ENCODE assay signal across 8 cellular contexts in the genomic region with DNA sequence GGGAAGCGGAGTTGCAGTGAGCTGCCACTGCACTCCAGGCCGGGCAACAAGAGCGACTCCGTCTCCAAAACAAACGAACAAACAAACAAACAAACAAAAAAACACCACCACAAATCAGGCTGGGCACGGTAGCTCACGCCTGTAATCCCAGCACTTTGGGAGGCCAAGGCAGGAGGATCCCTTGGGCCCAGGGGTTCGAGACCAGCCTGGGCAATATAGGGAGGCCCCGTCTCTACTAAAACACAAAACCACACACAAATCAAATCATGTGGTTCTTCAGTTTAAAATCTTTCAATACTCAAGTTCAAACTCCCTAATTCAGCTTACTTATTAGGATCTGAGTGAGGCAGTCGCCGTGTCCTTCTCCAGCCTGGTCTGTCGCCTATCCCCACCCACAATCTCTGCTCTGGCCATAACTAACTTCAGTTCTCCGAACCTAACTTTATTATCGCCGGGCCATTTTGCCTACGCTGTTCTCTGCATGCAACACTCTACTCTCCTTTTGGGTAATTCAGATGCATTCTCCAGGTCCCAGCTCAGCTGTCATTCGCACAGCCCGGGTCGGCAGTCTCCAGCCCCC. TPM values are rescaled to one million over a fixed set of nuclear protein-coding genes. Genes with fewer than 3 reads are reported as not detected.
DNase-seq lines count a peak whose midpoint lies in the region; ATAC-seq and TF ChIP-seq lines count a peak whose summit lies in the region.

No MANE protein-coding gene starts in this region.

- peak; percentile 37 for ATAC-seq in HCT116
- peak in 7 of 8 donors; percentile 4 to 51 (median 43) for ATAC-seq in heart right ventricle
- no peak for ATAC-seq in HG03457 (IDR thresholded peaks at IDR 0.05; ENCODE audit: unreplicated experiment)
- no peak for ATAC-seq in GM21390 (IDR thresholded peaks at IDR 0.05; ENCODE audit: unreplicated experiment)

- TF ChIP-seq POLR2A in HCT116 (IDR thresholded peaks at IDR 0.05; ENCODE audit: borderline replicate concordance, extremely low read depth, insufficient read depth, insufficient read length), result no peak

- peak overlapping the region; percentile 99 to 100 for H3K4me3 Mint-ChIP-seq in CD14-positive monocyte

- TSS peak; percentile 94 for BruUV-seq in HCT116 (replicated peaks; lab: Mats Ljungman, UMichigan)

- POLR2A ChIA-PET in HCT116 (lab: Charles Lee), result no interaction called here

- peak overlapping the region; percentile 92 to 97 (median 96) for H3K27ac Mint-ChIP-seq in CD14-positive monocyte

- no peaks in the 10 kb centered on the region for H3K9me2 ChIP-seq in HCT116 (ENCODE audit: insufficient read depth)

- peaks cover 54% of the 10 kb centered on the region for H3K79me2 ChIP-seq in HCT116 (ENCODE audit: insufficient read depth, low read length)

- peaks cover 13% of the 10 kb centered on the region; the same call in 1 of the 2 replicates for H4K20me1 ChIP-seq in HCT116 (ENCODE audit: insufficient read depth)

- H3K4me2 ChIP-seq in HCT116 (ENCODE audit: low read length), result peak overlapping the region; percentile 94

- 33 to 34% methylated on average over 19 of the region's 19 CpGs for WGBS in heart right ventricle, 2 donors

- DNase-seq in CD14-positive monocyte (ENCODE audit: low spot score), result no peak
- no peak for DNase-seq in HCT116 (ENCODE audit: low read depth, low spot score)
- DNase-seq in heart right ventricle, result no peak
- no peak for DNase-seq in cerebellar nuclear complex (lab: John Stamatoyannopoulos, UW)

- CTCF ChIA-PET in HCT116 (lab: Charles Lee), result no interaction called here

- peak overlapping the region; percentile 70 for H3K9ac ChIP-seq in HCT116 (ENCODE audit: low read length)
- H3K9ac ChIP-seq in skeletal muscle tissue (ENCODE audit: low read depth in 1 of 3, low read length in 3 of 3), result peak overlapping the region; percentile 87 to 97 (median 93)

- intact Hi-C loops in CD14-positive monocyte (cut with micrococcal nuclease) (loop anchor here (5.0 to 10.0 kb wide), 2 partner anchors 84 to 131 kb away; partner anchors contain the start of genes NUSAP1 (in 2 of the 2) and OIP5 (in 2 of the 2)), HCT116 (cut with micrococcal nuclease) (no loop called here), heart right ventricle (cut with DNase I) (loop anchor here in 1 of 10 donors (2.0 kb wide), 1 partner anchor 83 kb away; the partner anchor contains the start of genes NUSAP1 and OIP5)

- TF ChIP-seq RAD21 in HCT116 (IDR thresholded peaks at IDR 0.05; ENCODE audit: low read depth), result no peak

- H3K36me3 ChIP-seq in HCT116 (ENCODE audit: control insufficient read depth in 1 of 2, insufficient read depth in 2 of 2, low read length in 2 of 2), result no peaks in the 10 kb centered on the region
- H3K36me3 ChIP-seq in heart right ventricle, result no peaks in the 10 kb centered on the region
- no peaks in the 10 kb centered on the region for H3K36me3 ChIP-seq in skeletal muscle tissue (ENCODE audit: control insufficient read depth in 3 of 3, insufficient read depth in 3 of 3, low read length in 3 of 3)

- H3K27ac ChIP-seq in HCT116 (ENCODE audit: low read depth, low read length), result peak overlapping the region; percentile 41
- peak overlapping the region; percentile 9 to 93 (median 88) for H3K27ac ChIP-seq in heart right ventricle
- peak overlapping the region; percentile 85 for H3K27ac ChIP-seq in skeletal muscle tissue (ENCODE audit: low read depth, low read length)

- H3K9me3 Mint-ChIP-seq in CD14-positive monocyte, result peaks cover 0 to 1% (median 0%) of the 10 kb centered on the region in 7 donors

- peaks cover 2 to 14% of the 10 kb centered on the region in 2 experiments; a peak in 3 of 4 replicates for H3K4me1 ChIP-seq in HCT116 (ENCODE audit: control insufficient read depth in 1 of 2, insufficient read depth in 2 of 2, low read length in 2 of 2)
- peaks cover 10 to 44% (median 31%) of the 10 kb centered on the region in 9 donors for H3K4me1 ChIP-seq in heart right ventricle
- H3K4me1 ChIP-seq in skeletal muscle tissue (ENCODE audit: control insufficient read depth in 3 of 3, insufficient read depth in 3 of 3, low read length in 3 of 3), result peaks cover 11 to 21% (median 16%) of the 10 kb centered on the region in 3 donors

- no peaks in the 10 kb centered on the region for H3K27me3 ChIP-seq in HCT116 (ENCODE audit: insufficient read depth, low read length)
- H3K27me3 ChIP-seq in heart right ventricle, result no peaks in the 10 kb centered on the region
- H3K27me3 ChIP-seq in skeletal muscle tissue (ENCODE audit: control insufficient read depth in 3 of 3, insufficient read depth in 3 of 3, low read length in 3 of 3), result no peaks in the 10 kb centered on the region

- no peak for TF ChIP-seq CTCF in CD14-positive monocyte (IDR thresholded peaks at IDR 0.05)
- TF ChIP-seq CTCF in HCT116 (IDR thresholded peaks at IDR 0.05 in 2 of 3, conservative IDR thresholded peaks at IDR 0.05 in 1 of 3; ENCODE audit: borderline replicate concordance in 1 of 3, insufficient read depth in 1 of 3, low read depth in 2 of 3, low read length in 2 of 3), result no peak
- no peak for TF ChIP-seq CTCF in WI38 (IDR thresholded peaks at IDR 0.05; ENCODE audit: low read depth, low read length)
- no peak for TF ChIP-seq CTCF in heart right ventricle (IDR thresholded peaks at IDR 0.05)

- H3K9me3 ChIP-seq in HCT116 (ENCODE audit: control insufficient read depth in 1 of 2, insufficient read depth in 1 of 2, low read depth in 1 of 2, low read length in 2 of 2) (no peaks in the 10 kb centered on the region), heart right ventricle (no peaks in the 10 kb centered on the region), skeletal muscle tissue (ENCODE audit: control insufficient read depth in 3 of 3, low read length in 3 of 3) (no peaks in the 10 kb centered on the region)

- peaks cover 0 to 2% (median 0%) of the 10 kb centered on the region in 3 donors for H3K27me3 Mint-ChIP-seq in CD14-positive monocyte (ENCODE audit: low read depth in 3 of 3)

- H3K4me3 ChIP-seq in HCT116 (replicated peaks in 1 of 2; ENCODE audit: low read depth in 1 of 2, low read length in 2 of 2), result peak overlapping the region; percentile 75 to 90
- peak overlapping the region; percentile 87 for H3K4me3 ChIP-seq in WI38 (ENCODE audit: low read depth, low read length)
- H3K4me3 ChIP-seq in heart right ventricle, result peak overlapping the region; percentile 81 to 100 (median 92)
- H3K4me3 ChIP-seq in skeletal muscle tissue (ENCODE audit: low read length in 3 of 3), result peak overlapping the region; percentile 90 to 96 (median 94)

- peaks cover 0 to 4% of the 10 kb centered on the region in 2 donors for H3K36me3 Mint-ChIP-seq in CD14-positive monocyte

- H2AFZ ChIP-seq in HCT116 (ENCODE audit: low read depth, low read length, poor library complexity, severe bottlenecking), result peak overlapping the region; percentile 21

- RAD21 ChIA-PET in HCT116 (lab: Charles Lee; ENCODE audit: low non-redundant PET in 1 of 2, low total read pairs in 2 of 2, uncharacterized antibody in 2 of 2, unreplicated experiment in 2 of 2), result interaction anchor here in 1 of 2 experiments (0.7 kb wide), 2 partner anchors 64 to 79 kb away, joined by 3 read pairs; no protein-coding TSS in a partner anchor

- H3K4me1 Mint-ChIP-seq in CD14-positive monocyte, result peaks cover 30% of the 10 kb centered on the region

TF ChIP-seq in HCT116, 20 proteins besides CTCF, POLR2A, EP300 and RAD21 (continues in another document):
- no peak for TF ChIP-seq JUND (IDR thresholded peaks at IDR 0.05)
- no peak for TF ChIP-seq SIN3A (IDR thresholded peaks at IDR 0.05; ENCODE audit: low read depth)
- no peak for TF ChIP-seq CEBPB (IDR thresholded peaks at IDR 0.05; ENCODE audit: low read depth)
- TF ChIP-seq POLR2AphosphoS5 (IDR thresholded peaks at IDR 0.05; ENCODE audit: low read depth, low read length), result no peak
- no peak for TF ChIP-seq TCF7L2 (IDR thresholded peaks at IDR 0.05; ENCODE audit: borderline replicate concordance, extremely low read depth, insufficient read depth, insufficient read length)
- TF ChIP-seq, protein P1, sequence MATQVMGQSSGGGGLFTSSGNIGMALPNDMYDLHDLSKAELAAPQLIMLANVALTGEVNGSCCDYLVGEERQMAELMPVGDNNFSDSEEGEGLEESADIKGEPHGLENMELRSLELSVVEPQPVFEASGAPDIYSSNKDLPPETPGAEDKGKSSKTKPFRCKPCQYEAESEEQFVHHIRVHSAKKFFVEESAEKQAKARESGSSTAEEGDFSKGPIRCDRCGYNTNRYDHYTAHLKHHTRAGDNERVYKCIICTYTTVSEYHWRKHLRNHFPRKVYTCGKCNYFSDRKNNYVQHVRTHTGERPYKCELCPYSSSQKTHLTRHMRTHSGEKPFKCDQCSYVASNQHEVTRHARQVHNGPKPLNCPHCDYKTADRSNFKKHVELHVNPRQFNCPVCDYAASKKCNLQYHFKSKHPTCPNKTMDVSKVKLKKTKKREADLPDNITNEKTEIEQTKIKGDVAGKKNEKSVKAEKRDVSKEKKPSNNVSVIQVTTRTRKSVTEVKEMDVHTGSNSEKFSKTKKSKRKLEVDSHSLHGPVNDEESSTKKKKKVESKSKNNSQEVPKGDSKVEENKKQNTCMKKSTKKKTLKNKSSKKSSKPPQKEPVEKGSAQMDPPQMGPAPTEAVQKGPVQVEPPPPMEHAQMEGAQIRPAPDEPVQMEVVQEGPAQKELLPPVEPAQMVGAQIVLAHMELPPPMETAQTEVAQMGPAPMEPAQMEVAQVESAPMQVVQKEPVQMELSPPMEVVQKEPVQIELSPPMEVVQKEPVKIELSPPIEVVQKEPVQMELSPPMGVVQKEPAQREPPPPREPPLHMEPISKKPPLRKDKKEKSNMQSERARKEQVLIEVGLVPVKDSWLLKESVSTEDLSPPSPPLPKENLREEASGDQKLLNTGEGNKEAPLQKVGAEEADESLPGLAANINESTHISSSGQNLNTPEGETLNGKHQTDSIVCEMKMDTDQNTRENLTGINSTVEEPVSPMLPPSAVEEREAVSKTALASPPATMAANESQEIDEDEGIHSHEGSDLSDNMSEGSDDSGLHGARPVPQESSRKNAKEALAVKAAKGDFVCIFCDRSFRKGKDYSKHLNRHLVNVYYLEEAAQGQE (IDR thresholded peaks at IDR 0.05; ENCODE audit: low read depth), result no peak
- TF ChIP-seq ZNF274 (IDR thresholded peaks at IDR 0.05; ENCODE audit: low read depth, low read length), result no peak
- TF ChIP-seq ELF1 (IDR thresholded peaks at IDR 0.05; ENCODE audit: borderline replicate concordance, low read depth), result no peak
- TF ChIP-seq, protein P2, sequence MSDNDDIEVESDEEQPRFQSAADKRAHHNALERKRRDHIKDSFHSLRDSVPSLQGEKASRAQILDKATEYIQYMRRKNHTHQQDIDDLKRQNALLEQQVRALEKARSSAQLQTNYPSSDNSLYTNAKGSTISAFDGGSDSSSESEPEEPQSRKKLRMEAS (IDR thresholded peaks at IDR 0.05), result no peak

RNA-seq across cellular contexts. Expression of gene RTF1, which starts 0.6 kb away (rescaled TPM):
- 10 to 100 TPM; 11.2 to 15.0 TPM for polyA plus RNA-seq in CD14-positive monocyte
- 27.5 TPM for total RNA-seq in HCT116 (2021; ENCODE audit: unreplicated experiment)
- polyA plus RNA-seq in HCT116 (2012), result 8.7 and 10.8 TPM in 2 replicates
- 10 to 100 TPM; 25.8 to 38.0 (median 31.4) TPM for total RNA-seq in heart right ventricle
- 10 to 100 TPM; 10.8 to 19.1 TPM for polyA plus RNA-seq in heart right ventricle
- 31.3 TPM for total RNA-seq in skeletal muscle tissue

RNA-seq across cellular contexts. Expression of gene NDUFAF1, which starts 14.0 kb away (rescaled TPM):
- 10 to 100 TPM; 26.9 to 29.1 TPM for polyA plus RNA-seq in CD14-positive monocyte
- total RNA-seq in HCT116 (2021; ENCODE audit: unreplicated experiment), result 17.1 TPM
- 4.6 and 7.2 TPM in 2 replicates for polyA plus RNA-seq in HCT116 (2012)
- total RNA-seq in heart right ventricle, result 10 to 100 TPM; 27.1 to 63.9 (median 44.8) TPM
- 10 to 100 TPM; 34.4 to 45.3 TPM for polyA plus RNA-seq in heart right ventricle
- total RNA-seq in skeletal muscle tissue, result 29.2 TPM

Comparison
In these comparisons a context has a peak if more than half of its experiments do, and no peak if none do; other contexts are left out.
1. ATAC-seq: peak in HCT116 (single experiment) and heart right ventricle (7 of 8); none in HG03457 (single experiment) and GM21390 (single experiment).
2. Peak in every context shown above with its lines, with median percentiles within 50 percentile points of each other: H3K27ac ChIP-seq and H3K4me3 ChIP-seq.